Comparison of ENCODE assay signal across 24 cellular contexts in the genomic region with DNA sequence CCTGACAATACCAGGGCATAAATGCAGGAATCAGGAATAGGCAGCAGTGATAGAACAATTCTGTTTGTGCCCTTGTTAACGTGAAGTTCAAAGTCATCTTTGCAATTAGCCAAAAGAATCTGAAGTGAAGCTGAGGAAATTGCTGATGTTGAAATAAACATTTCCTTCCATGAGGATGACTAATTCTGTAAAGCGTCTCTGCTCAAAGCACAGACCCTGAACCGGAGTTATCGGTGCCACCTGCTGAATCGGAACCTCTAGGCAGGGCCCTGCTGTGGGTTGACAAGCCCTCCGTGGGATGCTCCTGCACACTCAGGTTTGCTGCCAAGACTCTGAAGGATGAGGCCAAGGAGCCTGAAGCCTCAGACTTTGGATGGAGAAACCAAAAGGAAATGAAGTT.
A peak's percentile ranks its signal among the peaks of the same experiment; 100 is the strongest.
DNase-seq lines count a peak whose midpoint lies in the region; ATAC-seq and FAIRE-seq lines count a peak whose summit lies in the region.
"Had no signal": no experiment of that assay in that cellular context is flagged by ENCODE, and none has a peak within 500 bp of the region (broad histone marks: within the 10 kb centered on the region; RNA-seq: fewer than 3 reads in every experiment).

No MANE protein-coding gene starts in this region.

- no peaks in the 10 kb centered on the region for H3K9me3 ChIP-seq in adipocyte (ENCODE audit: control insufficient read depth, low read length)
- H3K9me3 ChIP-seq: BLaER1, gastroesophageal sphincter, neutrophil, Peyer's patch had no signal

- H3K4me1 ChIP-seq in adipocyte (ENCODE audit: control insufficient read depth, insufficient read depth, low read length) = no peaks in the 10 kb centered on the region
- H3K4me1 ChIP-seq: BLaER1, gastroesophageal sphincter, Peyer's patch had no signal

- H3K36me3 ChIP-seq in adipocyte (ENCODE audit: control insufficient read depth, insufficient read depth, low read length, severe bottlenecking) = no peaks in the 10 kb centered on the region
- H3K36me3 ChIP-seq: BLaER1, brain microvascular endothelial cell, gastroesophageal sphincter, neutrophil, Peyer's patch had no signal

- ATAC-seq in HG02588 (IDR thresholded peaks at IDR 0.05; ENCODE audit: unreplicated experiment) = no peak
- ATAC-seq in HG03196 (IDR thresholded peaks at IDR 0.05; ENCODE audit: unreplicated experiment) = no peak
- ATAC-seq: gastroesophageal sphincter, T-cell had no signal

- H3K4me3 ChIP-seq in adipocyte (ENCODE audit: low read length) = no peak overlapping the region
- H3K4me3 ChIP-seq: BLaER1, gastroesophageal sphincter, Peyer's patch had no signal

- H3K27me3 ChIP-seq in adipocyte (replicated peaks; ENCODE audit: control insufficient read depth, insufficient read depth, low read length) = peaks cover 16% of the 10 kb centered on the region
- H3K27me3 ChIP-seq: BLaER1, brain microvascular endothelial cell, gastroesophageal sphincter, Peyer's patch had no signal

- peak; percentile 44 for FAIRE-seq in HTR-8/SVneo (lab: Jason Lieb, UNC)
- FAIRE-seq: GM12891, H54, islet of Langerhans had no signal

- DNase-seq in AG20443 (ENCODE audit: low spot score) = peak; percentile 59
- DNase-seq in HTR-8/SVneo (ENCODE audit: insufficient read length, low spot score) = no peak
- DNase-seq in adipocyte (ENCODE audit: low read depth) = peak; percentile 56
- peak; percentile 62 for DNase-seq in iris pigment epithelial cell (ENCODE audit: low read depth)
- DNase-seq in NCI-H1694 (lab: John Stamatoyannopoulos, UW) = no peak
- no peak for DNase-seq in central memory CD4-positive, alpha-beta T cell
- DNase-seq: activated B cell treated with CpG ODN at 0.5 μM for 24 hours; activated naive CD4-positive, alpha-beta T cell; brain microvascular endothelial cell; DND-41; effector CD8-positive, alpha-beta T cell; KG1; NCI-H187 treated with DMSO at 0.1 percent for 48 hours; NCI-H510A; Peyer's patch; T-cell had no signal

- no peak overlapping the region for H3K9ac ChIP-seq in adipocyte (ENCODE audit: low read length)
- H3K9ac ChIP-seq: BLaER1 had no signal

Comparison
In these comparisons a context has a peak if more than half of its experiments do, and no peak if none do; other contexts are left out.
1. DNase-seq: peak in AG20443 (single experiment), adipocyte (single experiment) and iris pigment epithelial cell (single experiment); none in HTR-8/SVneo (single experiment), NCI-H1694 (single experiment) and central memory CD4-positive, alpha-beta T cell (single experiment).